In the genomic region with DNA sequence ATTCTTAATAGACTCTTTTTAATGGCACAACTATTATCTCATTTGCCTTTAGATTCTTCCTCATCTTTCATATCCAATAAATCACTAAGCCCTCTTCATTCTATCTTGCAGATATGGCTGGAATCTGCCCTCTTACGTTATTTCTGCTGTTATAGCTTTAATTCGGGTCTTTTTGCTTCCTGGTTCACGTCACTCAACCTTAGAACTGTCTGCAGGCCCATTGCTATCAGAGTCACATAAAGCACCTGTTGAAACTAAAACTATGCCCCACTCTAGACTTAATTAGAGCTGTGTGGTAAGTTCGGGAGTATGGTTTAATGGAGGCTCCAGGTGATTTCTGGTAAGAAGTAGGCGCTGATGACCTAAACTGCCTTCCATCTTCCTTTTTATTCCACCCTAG, we compare ENCODE assay signal across 8 cellular contexts. TPM values are rescaled to one million over a fixed set of nuclear protein-coding genes. Genes with fewer than 3 reads are reported as not detected.
DNase-seq lines count a peak whose midpoint lies in the region; ATAC-seq and TF ChIP-seq lines count a peak whose summit lies in the region.

No MANE protein-coding gene starts in this region.

- H3K9me3 ChIP-seq in Panc1 (ENCODE audit: control insufficient read depth, insufficient read depth, low read depth, low read length) (no peaks in the 10 kb centered on the region), skeletal muscle satellite cell (replicated peaks; ENCODE audit: low read length) (no peaks in the 10 kb centered on the region)

- TF ChIP-seq CTCF in Panc1 (IDR thresholded peaks at IDR 0.05) (no peak), fibroblast of mammary gland (conservative IDR thresholded peaks at IDR 0.05; ENCODE audit: control insufficient read depth, insufficient read depth, low read depth, low read length) (no peak)

- POLR2A ChIA-PET in Panc1 (lab: Charles Lee): interaction anchor here (0.6 kb wide), 2 partner anchors 64 to 313 kb away, joined by 4 to 13 read pairs; no protein-coding TSS in a partner anchor

- in situ Hi-C loops in Panc1 (cut with HindIII; ENCODE audit: low pct_unique_long_range_greater_than_20kb, low sequenced_read_pairs): no loop called here

- DNase-seq in DMS53 (lab: John Stamatoyannopoulos, UW) (peak; percentile 10), DMS53 treated with DMSO at 0.1 percent for 48 hours (lab: John Stamatoyannopoulos, UW; ENCODE audit: unreplicated experiment) (no peak), Panc1 (ENCODE audit: low read depth, low spot score) (no peak), fibroblast of mammary gland (ENCODE audit: low read depth) (no peak), sciatic nerve (ENCODE audit: low spot score) (no peak), pons (ENCODE audit: low spot score) (no peak)

- H3K27me3 ChIP-seq in Panc1 (ENCODE audit: control insufficient read depth, insufficient read depth, low read length) (no peaks in the 10 kb centered on the region), skeletal muscle satellite cell (ENCODE audit: control insufficient read depth, insufficient read depth, low read length) (no peaks in the 10 kb centered on the region)

- TSS peak; percentile 76 for BruUV-seq in Panc1 (replicated peaks; lab: Mats Ljungman, UMichigan)

- peak overlapping the region; percentile 97 for H3K27ac ChIP-seq in Panc1 (ENCODE audit: low read length)

- intact Hi-C loops in Panc1 (cut with micrococcal nuclease; ENCODE audit: unreplicated experiment) (no loop called here), sciatic nerve (cut with DNase I) (no loop called here)

- CTCF ChIA-PET in Panc1 (lab: Charles Lee): no interaction called here

- peak overlapping the region; percentile 86 to 88 for H3K4me3 ChIP-seq in Panc1 (ENCODE audit: low read depth in 2 of 2, low read length in 2 of 2)
- H3K4me3 ChIP-seq in fibroblast of mammary gland (ENCODE audit: control insufficient read depth, low read depth, low read length): peak overlapping the region; percentile 84
- peak overlapping the region; percentile 95 for H3K4me3 ChIP-seq in skeletal muscle satellite cell (ENCODE audit: low read length)

- H3K4me1 ChIP-seq in Panc1 (ENCODE audit: control insufficient read depth, insufficient read depth, low read length) (peaks cover 25% of the 10 kb centered on the region), skeletal muscle satellite cell (ENCODE audit: control insufficient read depth, insufficient read depth, low read length) (peaks cover 14% of the 10 kb centered on the region)

- peak overlapping the region; percentile 90 for H3K9ac ChIP-seq in skeletal muscle satellite cell (ENCODE audit: low read depth, low read length)

- peak overlapping the region; percentile 83 for H3K4me2 ChIP-seq in skeletal muscle satellite cell (ENCODE audit: low read length)

- H3K36me3 ChIP-seq in Panc1 (ENCODE audit: control insufficient read depth, insufficient read depth, low read length) (no peaks in the 10 kb centered on the region; the same call in 1 of the 2 replicates), skeletal muscle satellite cell (ENCODE audit: insufficient read depth, low read length) (no peaks in the 10 kb centered on the region)

- no peak for ATAC-seq in Panc1
- no peak for ATAC-seq in GM18858 (IDR thresholded peaks at IDR 0.05; ENCODE audit: unreplicated experiment)
- no peak for ATAC-seq in sciatic nerve

RNA-seq across cellular contexts. Expression of gene QRSL1, which starts 1.0 kb away (rescaled TPM):
- total RNA-seq in Panc1 (2021; ENCODE audit: unreplicated experiment) (18.4 TPM), sciatic nerve (12.4 TPM)
- polyA plus RNA-seq in Panc1 (2012; ENCODE audit: insufficient read length): 8.0 TPM
- 10.7 and 13.2 TPM in 2 replicates for total RNA-seq in skeletal muscle satellite cell (2012; rRNA removed)

RNA-seq across cellular contexts. Expression of gene RTN4IP1, which starts 1.1 kb away (rescaled TPM):
- total RNA-seq in Panc1 (2021; ENCODE audit: unreplicated experiment): 9.4 TPM
- polyA plus RNA-seq in Panc1 (2012; ENCODE audit: insufficient read length): 7.3 TPM
- total RNA-seq in skeletal muscle satellite cell (2012; rRNA removed): 7.1 and 8.1 TPM in 2 replicates
- total RNA-seq in sciatic nerve: 5.5 TPM
